In the genomic region with DNA sequence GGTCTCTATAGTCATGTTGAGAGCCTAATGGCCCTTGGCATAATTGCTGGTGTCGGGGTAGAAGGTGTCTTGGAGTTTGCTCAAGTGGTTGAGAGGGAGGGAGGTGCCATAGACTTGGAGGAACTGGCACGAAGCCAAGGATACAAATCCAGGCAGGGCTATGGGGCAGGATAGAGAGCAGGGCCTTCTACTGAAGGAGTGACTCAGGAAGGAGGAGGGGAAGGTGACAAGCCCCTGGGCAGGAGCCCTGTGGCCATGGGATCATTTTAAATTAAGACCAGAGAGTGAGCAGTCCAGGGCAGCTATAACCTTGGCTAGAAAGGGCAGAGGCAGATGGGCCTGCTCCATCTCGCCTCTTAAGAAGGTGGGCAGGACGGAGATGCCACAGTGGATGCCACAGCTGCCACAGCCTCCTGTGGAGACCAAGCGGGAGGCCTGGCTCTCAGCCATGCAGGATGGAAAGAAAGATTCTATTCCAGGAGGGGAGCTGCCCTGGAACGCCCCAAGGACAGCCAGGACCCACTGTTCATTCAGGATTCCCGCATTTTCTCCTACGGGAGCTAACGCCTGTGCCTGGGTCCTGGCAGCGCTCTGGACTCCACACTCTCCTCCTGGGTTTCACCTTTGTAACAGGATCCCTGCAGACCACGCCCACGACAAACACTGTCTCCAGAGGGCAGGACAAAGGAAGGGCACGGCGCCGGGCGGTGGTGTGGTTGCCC, we compare ENCODE assay signal across 1 cellular context.
TF ChIP-seq lines count a peak whose summit lies in the region.

No MANE protein-coding gene starts in this region.

TF ChIP-seq in HepG2, 621 proteins besides CTCF, POLR2A, EP300 and RAD21:
- TF ChIP-seq, protein P1, sequence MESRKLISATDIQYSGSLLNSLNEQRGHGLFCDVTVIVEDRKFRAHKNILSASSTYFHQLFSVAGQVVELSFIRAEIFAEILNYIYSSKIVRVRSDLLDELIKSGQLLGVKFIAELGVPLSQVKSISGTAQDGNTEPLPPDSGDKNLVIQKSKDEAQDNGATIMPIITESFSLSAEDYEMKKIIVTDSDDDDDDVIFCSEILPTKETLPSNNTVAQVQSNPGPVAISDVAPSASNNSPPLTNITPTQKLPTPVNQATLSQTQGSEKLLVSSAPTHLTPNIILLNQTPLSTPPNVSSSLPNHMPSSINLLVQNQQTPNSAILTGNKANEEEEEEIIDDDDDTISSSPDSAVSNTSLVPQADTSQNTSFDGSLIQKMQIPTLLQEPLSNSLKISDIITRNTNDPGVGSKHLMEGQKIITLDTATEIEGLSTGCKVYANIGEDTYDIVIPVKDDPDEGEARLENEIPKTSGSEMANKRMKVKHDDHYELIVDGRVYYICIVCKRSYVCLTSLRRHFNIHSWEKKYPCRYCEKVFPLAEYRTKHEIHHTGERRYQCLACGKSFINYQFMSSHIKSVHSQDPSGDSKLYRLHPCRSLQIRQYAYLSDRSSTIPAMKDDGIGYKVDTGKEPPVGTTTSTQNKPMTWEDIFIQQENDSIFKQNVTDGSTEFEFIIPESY (CRISPR knock-in tag; IDR thresholded peaks at IDR 0.05) = peak; percentile 94
- TF ChIP-seq SP5 (CRISPR knock-in tag; IDR thresholded peaks at IDR 0.05; ENCODE audit: borderline replicate concordance, low read depth) = 0 out of 2 replicates have a peak, but pooled peaks have one; percentile 25
- peak; percentile 26; the same call in 1 of the 2 replicates for TF ChIP-seq RXRA (CRISPR knock-in tag; IDR thresholded peaks at IDR 0.05)
- TF ChIP-seq RARA (CRISPR knock-in tag; IDR thresholded peaks at IDR 0.05) = 0 out of 2 replicates have a peak, but pooled peaks have one; percentile 17
- peak; percentile 68; the same call in 1 of the 2 replicates for TF ChIP-seq SIX1 (CRISPR knock-in tag; IDR thresholded peaks at IDR 0.05; ENCODE audit: borderline replicate concordance)
- peak; percentile 26; the same call in 1 of the 2 replicates for TF ChIP-seq SAP130 (CRISPR knock-in tag; IDR thresholded peaks at IDR 0.05; ENCODE audit: low read depth)
- peak; percentile 62 for TF ChIP-seq SIX4 (CRISPR knock-in tag; IDR thresholded peaks at IDR 0.05)
- 0 out of 2 replicates have a peak, but pooled peaks have one; percentile 13 for TF ChIP-seq PPARG (CRISPR knock-in tag; conservative IDR thresholded peaks at IDR 0.05)
- TF ChIP-seq HNF4A (CRISPR knock-in tag; IDR thresholded peaks at IDR 0.05) = peak; percentile 51
TF ChIP-seq in HepG2: peak in this region for 9; not testable (repeated sequence) for 612.
